8 cellular contexts compared by ENCODE assay signal in genomic region chr5:74638776-74639537, GRCh38. TPM values are rescaled to one million over a fixed set of nuclear protein-coding genes. Genes with fewer than 3 reads are reported as not detected.
A peak's percentile ranks its signal among the peaks of the same experiment; 100 is the strongest.
DNase-seq lines count a peak whose midpoint lies in the region; ATAC-seq and TF ChIP-seq lines count a peak whose summit lies in the region.

No MANE protein-coding gene starts in this region.

- no peaks in the 10 kb centered on the region for H3K36me3 ChIP-seq in CD8-positive, alpha-beta T cell (ENCODE audit: insufficient read depth, low read length)
- no peaks in the 10 kb centered on the region for H3K36me3 ChIP-seq in tibial artery

- no peaks in the 10 kb centered on the region for H3K36me3 Mint-ChIP-seq in CD8-positive, alpha-beta T cell
- no peaks in the 10 kb centered on the region for H3K36me3 Mint-ChIP-seq in activated naive CD8-positive, alpha-beta T cell

- H3K4me3 ChIP-seq in CD8-positive, alpha-beta T cell (ENCODE audit: low read depth, low read length) = peak overlapping the region; percentile 58
- peak overlapping the region; percentile 58 to 63 for H3K4me3 ChIP-seq in tibial artery

- CTCF ChIA-PET in CD8-positive, alpha-beta T cell (lab: Charles Lee) = interaction anchor here (1.9 to 3.3 kb wide), 2 partner anchors 8 to 11 kb away, joined by 7 to 16 read pairs; no protein-coding TSS in a partner anchor

- peaks cover 16% of the 10 kb centered on the region for H3K4me1 ChIP-seq in CD8-positive, alpha-beta T cell (ENCODE audit: insufficient read depth, low read length)
- peaks cover 0 to 33% (median 13%) of the 10 kb centered on the region in 4 donors for H3K4me1 ChIP-seq in tibial artery

- peak; percentile 33 for TF ChIP-seq POLR2A in GM18951 (IDR thresholded peaks at IDR 0.05; ENCODE audit: extremely low read depth, insufficient read depth, insufficient read length)

- DNase-seq in CD8-positive, alpha-beta T cell = no peak
- peak; percentile 46 for DNase-seq in left kidney (ENCODE audit: low read depth, low spot score)
- DNase-seq in tibial artery = no peak
- DNase-seq in GOT3 (lab: John Stamatoyannopoulos, UW) = no peak
- DNase-seq in activated CD8-positive, alpha-beta memory T cell treated with anti-CD3 and anti-CD28 coated beads, Interleukin-2, amount 50 U/mL, for 48 hours = no peak

- peak overlapping the region; percentile 24 for H3K27ac ChIP-seq in CD8-positive, alpha-beta T cell (ENCODE audit: low read depth, low read length)
- no peak overlapping the region for H3K27ac ChIP-seq in tibial artery

- no peaks in the 10 kb centered on the region for H3K27me3 ChIP-seq in CD8-positive, alpha-beta T cell (ENCODE audit: insufficient read depth, low read length)
- no peaks in the 10 kb centered on the region for H3K27me3 ChIP-seq in tibial artery

- H3K27ac Mint-ChIP-seq in CD8-positive, alpha-beta T cell = no peak overlapping the region
- H3K27ac Mint-ChIP-seq in activated naive CD8-positive, alpha-beta T cell = peak overlapping the region; percentile 16

- no peak for ATAC-seq in CD8-positive, alpha-beta T cell
- peak; percentile 58 for ATAC-seq in HG03378 (IDR thresholded peaks at IDR 0.05; ENCODE audit: unreplicated experiment)

- no peak for TF ChIP-seq CTCF in CD8-positive, alpha-beta T cell (IDR thresholded peaks at IDR 0.05)
- TF ChIP-seq CTCF in tibial artery (IDR thresholded peaks at IDR 0.05) = no peak

- peak overlapping the region; percentile 91 for H3K4me3 Mint-ChIP-seq in CD8-positive, alpha-beta T cell
- H3K4me3 Mint-ChIP-seq in activated naive CD8-positive, alpha-beta T cell = peak overlapping the region; percentile 87

- no peaks in the 10 kb centered on the region for H3K9me3 ChIP-seq in CD8-positive, alpha-beta T cell (ENCODE audit: low read length)
- H3K9me3 ChIP-seq in tibial artery = no peaks in the 10 kb centered on the region

- peaks cover 22% of the 10 kb centered on the region for H3K27me3 Mint-ChIP-seq in CD8-positive, alpha-beta T cell (ENCODE audit: low read depth)
- peaks cover 21% of the 10 kb centered on the region for H3K27me3 Mint-ChIP-seq in activated naive CD8-positive, alpha-beta T cell

- intact Hi-C loops in CD8-positive, alpha-beta T cell (cut with DNase I, micrococcal nuclease) = no loop called here
- intact Hi-C loops in tibial artery (cut with DNase I; ENCODE audit: low total_unique reads) = no loop called here

- POLR2A ChIA-PET in CD8-positive, alpha-beta T cell (lab: Charles Lee) = interaction anchor here (1.2 kb wide), 1 partner anchor 9 kb away, joined by 4 read pairs; no protein-coding TSS in a partner anchor

- in situ Hi-C loops in GM18951 (cut with MboI; ENCODE audit: low sequenced_read_pairs, unreplicated experiment) = loop anchor here (25.0 kb wide), 1 partner anchor 602 kb away; no protein-coding TSS in a partner anchor

- no peaks in the 10 kb centered on the region for H3K9me3 Mint-ChIP-seq in CD8-positive, alpha-beta T cell
- H3K9me3 Mint-ChIP-seq in activated naive CD8-positive, alpha-beta T cell (ENCODE audit: low read depth) = no peaks in the 10 kb centered on the region

- peaks cover 28% of the 10 kb centered on the region for H3K4me1 Mint-ChIP-seq in CD8-positive, alpha-beta T cell (ENCODE audit: low read depth)
- H3K4me1 Mint-ChIP-seq in activated naive CD8-positive, alpha-beta T cell (ENCODE audit: low read depth) = peaks cover 27% of the 10 kb centered on the region

RNA-seq across cellular contexts. Expression of gene ENC1, which starts 1.6 kb away (rescaled TPM):
- total RNA-seq in CD8-positive, alpha-beta T cell = 10 to 100 TPM; 44.2 to 51.1 TPM

RNA-seq across cellular contexts. Expression of gene HEXB, which starts 46.1 kb away (rescaled TPM):
- 10 to 100 TPM; 29.2 to 37.0 TPM for total RNA-seq in CD8-positive, alpha-beta T cell
